ENCODE assay signal across 1 cellular context in the genomic region with DNA sequence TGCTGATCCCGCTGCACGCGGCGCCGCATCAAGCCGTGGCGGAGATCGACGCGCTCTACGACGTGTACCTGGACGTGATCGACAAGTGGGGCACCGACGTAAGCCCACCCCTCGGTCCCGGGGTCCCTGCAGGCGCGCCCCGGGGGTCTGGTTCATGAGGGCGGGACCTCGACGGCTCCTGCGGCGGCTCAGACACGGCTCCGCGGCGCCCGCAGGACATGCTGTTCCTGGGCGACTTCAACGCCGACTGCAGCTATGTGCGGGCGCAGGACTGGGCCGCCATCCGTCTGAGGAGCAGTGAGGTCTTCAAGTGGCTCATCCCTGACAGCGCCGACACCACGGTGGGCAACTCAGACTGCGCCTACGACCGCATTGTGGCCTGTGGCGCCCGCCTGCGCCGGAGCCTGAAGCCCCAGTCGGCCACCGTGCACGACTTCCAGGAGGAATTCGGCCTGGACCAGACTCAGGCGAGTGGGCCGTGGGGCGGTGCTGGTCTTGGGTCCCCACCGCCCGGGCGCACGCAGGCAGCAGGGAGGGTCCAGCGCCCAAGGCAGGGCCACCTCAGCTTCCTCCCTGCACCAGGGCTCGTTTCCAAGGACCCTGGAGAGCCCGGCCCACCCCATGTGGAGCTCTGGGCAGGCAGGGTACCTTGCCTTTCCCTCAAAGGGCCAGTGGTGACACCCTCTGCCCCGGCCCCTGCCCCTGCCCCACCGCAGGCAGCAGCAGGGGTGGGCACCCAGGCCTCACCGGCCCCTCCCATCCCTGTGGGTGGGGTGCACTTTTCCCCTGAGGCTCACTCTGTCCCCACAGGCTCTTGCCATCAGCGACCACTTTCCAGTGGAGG.
A peak's percentile ranks its signal among the peaks of the same experiment; 100 is the strongest.
TF ChIP-seq lines count a peak whose summit lies in the region.

No MANE protein-coding gene starts in this region.

TF ChIP-seq in WTC11, 78 proteins besides CTCF, POLR2A, EP300 and RAD21 (continued from another document):
- TF ChIP-seq, protein P1, sequence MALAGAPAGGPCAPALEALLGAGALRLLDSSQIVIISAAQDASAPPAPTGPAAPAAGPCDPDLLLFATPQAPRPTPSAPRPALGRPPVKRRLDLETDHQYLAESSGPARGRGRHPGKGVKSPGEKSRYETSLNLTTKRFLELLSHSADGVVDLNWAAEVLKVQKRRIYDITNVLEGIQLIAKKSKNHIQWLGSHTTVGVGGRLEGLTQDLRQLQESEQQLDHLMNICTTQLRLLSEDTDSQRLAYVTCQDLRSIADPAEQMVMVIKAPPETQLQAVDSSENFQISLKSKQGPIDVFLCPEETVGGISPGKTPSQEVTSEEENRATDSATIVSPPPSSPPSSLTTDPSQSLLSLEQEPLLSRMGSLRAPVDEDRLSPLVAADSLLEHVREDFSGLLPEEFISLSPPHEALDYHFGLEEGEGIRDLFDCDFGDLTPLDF (CRISPR knock-in tag; IDR thresholded peaks at IDR 0.05), result 0 out of 2 replicates have a peak, but pooled peaks have one; percentile 20
- TF ChIP-seq ZNF263 (CRISPR knock-in tag; IDR thresholded peaks at IDR 0.05; ENCODE audit: low read depth) (no peak), ZNF423 (CRISPR knock-in tag; IDR thresholded peaks at IDR 0.05) (peak; percentile 39; the same call in 1 of the 2 replicates), KAT7 (CRISPR knock-in tag; IDR thresholded peaks at IDR 0.05; ENCODE audit: borderline replicate concordance) (no peak), IRF2 (CRISPR knock-in tag; IDR thresholded peaks at IDR 0.05; ENCODE audit: borderline replicate concordance, low read depth) (no peak), JAZF1 (CRISPR knock-in tag; IDR thresholded peaks at IDR 0.05) (no peak), TCF7 (CRISPR knock-in tag; IDR thresholded peaks at IDR 0.05; ENCODE audit: low read depth) (no peak), GRHL2 (CRISPR knock-in tag; IDR thresholded peaks at IDR 0.05; ENCODE audit: insufficient replicate concordance, severe bottlenecking) (no peak), HMGA2 (CRISPR knock-in tag; IDR thresholded peaks at IDR 0.05) (no peak), FOXK1 (CRISPR knock-in tag; IDR thresholded peaks at IDR 0.05) (no peak), ZBTB21 (CRISPR knock-in tag; IDR thresholded peaks at IDR 0.05; ENCODE audit: borderline replicate concordance) (no peak)
- TF ChIP-seq, protein P2, sequence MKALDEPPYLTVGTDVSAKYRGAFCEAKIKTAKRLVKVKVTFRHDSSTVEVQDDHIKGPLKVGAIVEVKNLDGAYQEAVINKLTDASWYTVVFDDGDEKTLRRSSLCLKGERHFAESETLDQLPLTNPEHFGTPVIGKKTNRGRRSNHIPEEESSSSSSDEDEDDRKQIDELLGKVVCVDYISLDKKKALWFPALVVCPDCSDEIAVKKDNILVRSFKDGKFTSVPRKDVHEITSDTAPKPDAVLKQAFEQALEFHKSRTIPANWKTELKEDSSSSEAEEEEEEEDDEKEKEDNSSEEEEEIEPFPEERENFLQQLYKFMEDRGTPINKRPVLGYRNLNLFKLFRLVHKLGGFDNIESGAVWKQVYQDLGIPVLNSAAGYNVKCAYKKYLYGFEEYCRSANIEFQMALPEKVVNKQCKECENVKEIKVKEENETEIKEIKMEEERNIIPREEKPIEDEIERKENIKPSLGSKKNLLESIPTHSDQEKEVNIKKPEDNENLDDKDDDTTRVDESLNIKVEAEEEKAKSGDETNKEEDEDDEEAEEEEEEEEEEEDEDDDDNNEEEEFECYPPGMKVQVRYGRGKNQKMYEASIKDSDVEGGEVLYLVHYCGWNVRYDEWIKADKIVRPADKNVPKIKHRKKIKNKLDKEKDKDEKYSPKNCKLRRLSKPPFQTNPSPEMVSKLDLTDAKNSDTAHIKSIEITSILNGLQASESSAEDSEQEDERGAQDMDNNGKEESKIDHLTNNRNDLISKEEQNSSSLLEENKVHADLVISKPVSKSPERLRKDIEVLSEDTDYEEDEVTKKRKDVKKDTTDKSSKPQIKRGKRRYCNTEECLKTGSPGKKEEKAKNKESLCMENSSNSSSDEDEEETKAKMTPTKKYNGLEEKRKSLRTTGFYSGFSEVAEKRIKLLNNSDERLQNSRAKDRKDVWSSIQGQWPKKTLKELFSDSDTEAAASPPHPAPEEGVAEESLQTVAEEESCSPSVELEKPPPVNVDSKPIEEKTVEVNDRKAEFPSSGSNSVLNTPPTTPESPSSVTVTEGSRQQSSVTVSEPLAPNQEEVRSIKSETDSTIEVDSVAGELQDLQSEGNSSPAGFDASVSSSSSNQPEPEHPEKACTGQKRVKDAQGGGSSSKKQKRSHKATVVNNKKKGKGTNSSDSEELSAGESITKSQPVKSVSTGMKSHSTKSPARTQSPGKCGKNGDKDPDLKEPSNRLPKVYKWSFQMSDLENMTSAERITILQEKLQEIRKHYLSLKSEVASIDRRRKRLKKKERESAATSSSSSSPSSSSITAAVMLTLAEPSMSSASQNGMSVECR (CRISPR knock-in tag; IDR thresholded peaks at IDR 0.05; ENCODE audit: borderline replicate concordance), result no peak
- TF ChIP-seq, protein P3, sequence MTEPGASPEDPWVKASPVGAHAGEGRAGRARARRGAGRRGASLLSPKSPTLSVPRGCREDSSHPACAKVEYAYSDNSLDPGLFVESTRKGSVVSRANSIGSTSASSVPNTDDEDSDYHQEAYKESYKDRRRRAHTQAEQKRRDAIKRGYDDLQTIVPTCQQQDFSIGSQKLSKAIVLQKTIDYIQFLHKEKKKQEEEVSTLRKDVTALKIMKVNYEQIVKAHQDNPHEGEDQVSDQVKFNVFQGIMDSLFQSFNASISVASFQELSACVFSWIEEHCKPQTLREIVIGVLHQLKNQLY (CRISPR knock-in tag; IDR thresholded peaks at IDR 0.05), result no peak
TF ChIP-seq in WTC11: peak in this region for 7.
